In the genomic region with DNA sequence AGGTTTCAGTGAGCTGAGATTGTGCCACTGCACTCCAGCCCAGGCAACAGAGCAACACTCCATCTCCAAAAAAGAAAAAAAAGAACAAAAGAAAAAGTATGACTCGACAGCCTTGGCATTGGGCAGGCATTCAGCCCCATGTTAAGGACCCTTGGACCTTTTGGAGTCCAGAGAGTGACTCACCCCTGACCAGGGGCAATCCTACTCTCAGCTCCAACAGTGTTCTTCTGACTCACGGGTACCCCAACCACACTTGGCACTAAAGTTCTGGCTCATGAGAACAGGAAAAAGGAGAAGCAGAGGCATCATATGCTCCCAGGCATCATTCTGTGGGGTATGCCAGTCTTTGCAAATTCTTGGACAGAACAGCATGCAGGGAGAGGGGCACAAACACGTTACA, we compare ENCODE assay signal across 19 cellular contexts.
DNase-seq lines count a peak whose midpoint lies in the region; ATAC-seq and FAIRE-seq lines count a peak whose summit lies in the region.
"Had no signal": no experiment of that assay in that cellular context is flagged by ENCODE, and none has a peak within 500 bp of the region (broad histone marks: within the 10 kb centered on the region; RNA-seq: fewer than 3 reads in every experiment).

No MANE protein-coding gene starts in this region.

- no peak for FAIRE-seq in frontal cortex (lab: Jason Lieb, UNC)

- H3K4me1 Mint-ChIP-seq in activated naive CD8-positive, alpha-beta T cell treated with anti-CD3 and anti-CD28 coated beads, Interleukin-2, amount 50 U/mL, for 24 hours, result peaks cover 16% of the 10 kb centered on the region
- H3K4me1 Mint-ChIP-seq in activated naive CD8-positive, alpha-beta T cell treated with anti-CD3 and anti-CD28 coated beads for 36 hours, result peaks cover 5% of the 10 kb centered on the region
- H3K4me1 Mint-ChIP-seq: activated T-helper 17 cell treated with anti-CD3 and anti-CD28 coated beads, Interleukin-2, amount 50 U/mL, for 72 hours had no signal

- H3K9me3 Mint-ChIP-seq in activated naive CD8-positive, alpha-beta T cell treated with anti-CD3 and anti-CD28 coated beads, Interleukin-2, amount 50 U/mL, for 24 hours, result no peaks in the 10 kb centered on the region
- H3K9me3 Mint-ChIP-seq in activated naive CD8-positive, alpha-beta T cell treated with anti-CD3 and anti-CD28 coated beads for 36 hours, result peaks cover 2% of the 10 kb centered on the region
- H3K9me3 Mint-ChIP-seq: activated T-helper 17 cell treated with anti-CD3 and anti-CD28 coated beads, Interleukin-2, amount 50 U/mL, for 72 hours had no signal

- no peak overlapping the region for H3K4me3 Mint-ChIP-seq in activated naive CD8-positive, alpha-beta T cell treated with anti-CD3 and anti-CD28 coated beads, Interleukin-2, amount 50 U/mL, for 24 hours
- no peak overlapping the region for H3K4me3 Mint-ChIP-seq in activated naive CD8-positive, alpha-beta T cell treated with anti-CD3 and anti-CD28 coated beads for 36 hours
- H3K4me3 Mint-ChIP-seq: activated T-helper 17 cell treated with anti-CD3 and anti-CD28 coated beads, Interleukin-2, amount 50 U/mL, for 72 hours had no signal

- peaks cover 8% of the 10 kb centered on the region for H3K27me3 Mint-ChIP-seq in activated naive CD8-positive, alpha-beta T cell treated with anti-CD3 and anti-CD28 coated beads, Interleukin-2, amount 50 U/mL, for 24 hours
- H3K27me3 Mint-ChIP-seq in activated naive CD8-positive, alpha-beta T cell treated with anti-CD3 and anti-CD28 coated beads for 36 hours, result no peaks in the 10 kb centered on the region

- DNase-seq in activated naive CD8-positive, alpha-beta T cell treated with anti-CD3 and anti-CD28 coated beads, Interleukin-2, amount 50 U/mL, for 24 hours, result no peak
- no peak for DNase-seq in activated naive CD8-positive, alpha-beta T cell treated with anti-CD3 and anti-CD28 coated beads for 36 hours
- DNase-seq in T1000 (lab: John Stamatoyannopoulos, UW) (peak; percentile 12), fibroblast of peridontal ligament (ENCODE audit: extremely low read depth) (peak; percentile 29), frontal cortex (ENCODE audit: low spot score in 2 of 2) (no peak), SIG-M5 treated with dmso at 0.1 percent for 504 hours (lab: John Stamatoyannopoulos, UW; ENCODE audit: unreplicated experiment) (no peak)
- DNase-seq: activated CD4-positive, CD25-positive, alpha-beta regulatory T cell; amniotic stem cell; DMS153; NCI-H1694; NCI-H446 treated with DMSO at 0.1 percent for 48 hours; nephron progenitor cell; SHP77; spleen; T-helper 2 cell; thyroid gland had no signal

- H3K27ac Mint-ChIP-seq in activated naive CD8-positive, alpha-beta T cell treated with anti-CD3 and anti-CD28 coated beads, Interleukin-2, amount 50 U/mL, for 24 hours, result peak overlapping the region; percentile 51
- H3K27ac Mint-ChIP-seq in activated naive CD8-positive, alpha-beta T cell treated with anti-CD3 and anti-CD28 coated beads for 36 hours, result no peak overlapping the region
- H3K27ac Mint-ChIP-seq: activated T-helper 17 cell treated with anti-CD3 and anti-CD28 coated beads, Interleukin-2, amount 50 U/mL, for 72 hours; nephron progenitor cell had no signal

- no peak for ATAC-seq in activated naive CD8-positive, alpha-beta T cell treated with anti-CD3 and anti-CD28 coated beads, Interleukin-2, amount 50 U/mL, for 24 hours
- no peak for ATAC-seq in GM18498 (IDR thresholded peaks at IDR 0.05; ENCODE audit: unreplicated experiment)
- ATAC-seq in HG03280 (IDR thresholded peaks at IDR 0.05; ENCODE audit: unreplicated experiment), result no peak
- ATAC-seq: activated T-helper 17 cell treated with anti-CD3 and anti-CD28 coated beads, Interleukin-2, amount 50 U/mL, for 72 hours had no signal

- no peaks in the 10 kb centered on the region for H3K36me3 Mint-ChIP-seq in activated naive CD8-positive, alpha-beta T cell treated with anti-CD3 and anti-CD28 coated beads, Interleukin-2, amount 50 U/mL, for 24 hours (ENCODE audit: low read depth)
- no peaks in the 10 kb centered on the region for H3K36me3 Mint-ChIP-seq in activated naive CD8-positive, alpha-beta T cell treated with anti-CD3 and anti-CD28 coated beads for 36 hours

Comparison
In these comparisons a context has a peak if more than half of its experiments do, and no peak if none do; other contexts are left out.
1. DNase-seq: peak in T1000 (single experiment) and fibroblast of peridontal ligament (single experiment); none in activated naive CD8-positive, alpha-beta T cell treated with anti-CD3 and anti-CD28 coated beads, Interleukin-2, amount 50 U/mL, for 24 hours (single experiment), activated naive CD8-positive, alpha-beta T cell treated with anti-CD3 and anti-CD28 coated beads for 36 hours (single experiment), frontal cortex (0 of 2) and SIG-M5 treated with dmso at 0.1 percent for 504 hours (single experiment).